In the genomic region with DNA sequence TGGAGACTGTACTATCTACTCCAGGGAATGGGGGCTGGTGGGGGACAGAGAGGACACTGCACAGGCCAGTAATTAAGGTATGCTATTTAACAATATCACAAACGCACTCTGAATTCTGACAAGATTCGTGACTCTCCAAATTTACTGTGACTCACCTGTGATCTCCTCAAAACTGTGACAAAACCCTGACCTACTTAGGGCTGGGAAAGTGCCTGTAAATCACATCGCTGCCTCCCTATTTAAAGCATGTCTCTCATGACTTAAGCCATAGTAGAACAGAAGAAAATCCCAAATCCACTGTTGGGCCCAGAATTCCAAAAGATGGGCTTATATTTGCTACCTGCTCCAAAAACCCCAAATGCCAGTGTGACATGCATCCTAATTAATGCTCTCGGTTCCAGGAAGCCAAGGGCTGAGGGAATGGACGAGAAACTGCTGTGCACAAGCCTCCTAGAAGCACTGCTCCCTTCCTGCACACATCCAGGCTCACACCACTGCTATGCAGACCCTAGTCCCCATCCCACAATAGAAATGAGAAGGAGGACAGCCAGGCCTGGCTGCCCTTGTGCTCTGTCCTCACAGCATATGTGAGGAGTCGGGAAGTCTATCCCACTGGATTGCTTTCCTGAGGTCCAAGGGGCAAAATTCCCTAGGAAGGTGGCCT, we compare ENCODE assay signal across 13 cellular contexts. TPM values are rescaled to one million over a fixed set of nuclear protein-coding genes. Genes with fewer than 3 reads are reported as not detected.
DNase-seq lines count a peak whose midpoint lies in the region; ATAC-seq and TF ChIP-seq lines count a peak whose summit lies in the region.
"Had no signal": no experiment of that assay in that cellular context is flagged by ENCODE, and none has a peak within 500 bp of the region (broad histone marks: within the 10 kb centered on the region; RNA-seq: fewer than 3 reads in every experiment).

No MANE protein-coding gene starts in this region.

- H3K27me3 ChIP-seq in right cardiac atrium (ENCODE audit: control insufficient read depth, insufficient read depth) (no peaks in the 10 kb centered on the region), dorsolateral prefrontal cortex (no peaks in the 10 kb centered on the region)
- H3K27me3 ChIP-seq: BLaER1 treated with 17β-estradiol and CSF1 and Interleukin-3, amounts not matched to agents 10 nM and 100 nM had no signal

- no peaks in the 10 kb centered on the region for H3K27me3 Mint-ChIP-seq in activated CD4-positive, alpha-beta T cell treated with anti-CD3 and anti-CD28 coated beads, Interleukin-2, amount 10 ng/mL, durations not matched to agents 24 days and 14 days
- H3K27me3 Mint-ChIP-seq: CD4-positive, CD25-positive, alpha-beta regulatory T cell had no signal

- intact Hi-C loops in right cardiac atrium (cut with DNase I) = no loop called here
- intact Hi-C loops in left ventricle myocardium superior (cut with micrococcal nuclease) = no loop called here
- intact Hi-C loops in dorsolateral prefrontal cortex (cut with DNase I) = loop anchor here in 1 of 2 donors (5.0 kb wide), 1 partner anchor 85 kb away; no protein-coding TSS in a partner anchor
- intact Hi-C loops in activated CD4-positive, alpha-beta T cell treated with anti-CD3 and anti-CD28 coated beads, Interleukin-2, amount 10 ng/mL, durations not matched to agents 24 days and 14 days (cut with micrococcal nuclease) = no loop called here

- no peaks in the 10 kb centered on the region for H3K9me3 ChIP-seq in right cardiac atrium (ENCODE audit: control insufficient read depth, low read length)

- no peaks in the 10 kb centered on the region for H3K4me1 Mint-ChIP-seq in activated CD4-positive, alpha-beta T cell treated with anti-CD3 and anti-CD28 coated beads, Interleukin-2, amount 10 ng/mL, durations not matched to agents 24 days and 14 days
- H3K4me1 Mint-ChIP-seq: CD4-positive, CD25-positive, alpha-beta regulatory T cell had no signal

- H3K36me3 Mint-ChIP-seq in activated CD4-positive, alpha-beta T cell treated with anti-CD3 and anti-CD28 coated beads, Interleukin-2, amount 10 ng/mL, durations not matched to agents 24 days and 14 days (ENCODE audit: low read depth) = no peaks in the 10 kb centered on the region

- 65% methylated on average over 6 of the region's 6 CpGs for WGBS in right cardiac atrium

- DNase-seq in right cardiac atrium (no peak), left ventricle myocardium superior (no peak), dorsolateral prefrontal cortex (no peak), pons (ENCODE audit: low spot score) (peak; percentile 61), amniotic stem cell (lab: John Stamatoyannopoulos, UW) (no peak)
- DNase-seq in activated CD4-positive, alpha-beta T cell treated with anti-CD3 and anti-CD28 coated beads, Interleukin-2, amount 10 ng/mL, durations not matched to agents 24 days and 14 days = no peak
- DNase-seq: 8988T; AML-193; CD4-positive, CD25-positive, alpha-beta regulatory T cell; GM23248 had no signal

- no peaks in the 10 kb centered on the region for H3K9me3 Mint-ChIP-seq in activated CD4-positive, alpha-beta T cell treated with anti-CD3 and anti-CD28 coated beads, Interleukin-2, amount 10 ng/mL, durations not matched to agents 24 days and 14 days

- TF ChIP-seq CTCF in dorsolateral prefrontal cortex (IDR thresholded peaks at IDR 0.05 in 54 of 56, conservative IDR thresholded peaks at IDR 0.05 in 2 of 56; ENCODE audit: low read depth in 1 of 56, partially characterized antibody in 56 of 56) = no peak

- H3K27ac ChIP-seq in right cardiac atrium (ENCODE audit: low read length) (peak overlapping the region; percentile 3), dorsolateral prefrontal cortex (peak overlapping the region; percentile 77 to 99 (median 96)), temporal lobe (ENCODE audit: low read depth, low read length) (peak overlapping the region; percentile 99)
- H3K27ac ChIP-seq: BLaER1 treated with 17β-estradiol and CSF1 and Interleukin-3, amounts not matched to agents 10 nM and 100 nM; GM23248 had no signal

- peaks cover 4% of the 10 kb centered on the region for H3K4me1 ChIP-seq in right cardiac atrium (ENCODE audit: control insufficient read depth, insufficient read depth, low read length)

- no peak overlapping the region for H3K27ac Mint-ChIP-seq in activated CD4-positive, alpha-beta T cell treated with anti-CD3 and anti-CD28 coated beads, Interleukin-2, amount 10 ng/mL, durations not matched to agents 24 days and 14 days
- H3K27ac Mint-ChIP-seq: CD4-positive, CD25-positive, alpha-beta regulatory T cell had no signal

- no peak overlapping the region for H3K4me3 Mint-ChIP-seq in activated CD4-positive, alpha-beta T cell treated with anti-CD3 and anti-CD28 coated beads, Interleukin-2, amount 10 ng/mL, durations not matched to agents 24 days and 14 days
- H3K4me3 Mint-ChIP-seq: CD4-positive, CD25-positive, alpha-beta regulatory T cell had no signal

- ATAC-seq in right cardiac atrium (no peak), left ventricle myocardium superior (no peak), GM21528 (IDR thresholded peaks at IDR 0.05; ENCODE audit: low FRiP score, unreplicated experiment) (no peak)

- H3K4me3 ChIP-seq in right cardiac atrium (ENCODE audit: low read length) (no peak overlapping the region), dorsolateral prefrontal cortex (peak overlapping the region in 2 of 59 donors; percentile 4 to 24)
- H3K4me3 ChIP-seq: BLaER1 treated with 17β-estradiol and CSF1 and Interleukin-3, amounts not matched to agents 10 nM and 100 nM; GM23248 had no signal

RNA-seq across cellular contexts. Expression of gene OTUD7A, which starts 27.8 kb away (rescaled TPM):
- 1 to 10 TPM; 2.9 to 4.3 (median 3.4) TPM for total RNA-seq in right cardiac atrium
- polyA plus RNA-seq in right cardiac atrium = 1.7 TPM
- total RNA-seq in left ventricle myocardium superior = 1.5 TPM
- total RNA-seq in dorsolateral prefrontal cortex = 100 to 1,000 TPM in 1 of 120 experiments, 10 to 100 TPM in 119; 40.4 to 101 (median 58.1) TPM
- total RNA-seq in temporal lobe = 9.6 TPM
- total RNA-seq in activated CD4-positive, alpha-beta T cell treated with anti-CD3 and anti-CD28 coated beads, Interleukin-2, amount 10 ng/mL, durations not matched to agents 24 days and 14 days = 3.8 and 4.2 TPM in 2 replicates

Comparison
In these comparisons a context has a peak if more than half of its experiments do, and no peak if none do; other contexts are left out.
1. H3K27ac ChIP-seq: peak in every context shown above with its lines; median percentile 99 in temporal lobe; 96 in dorsolateral prefrontal cortex; 3 in right cardiac atrium.